ENCODE assay signal across 1 cellular context in the genomic region with DNA sequence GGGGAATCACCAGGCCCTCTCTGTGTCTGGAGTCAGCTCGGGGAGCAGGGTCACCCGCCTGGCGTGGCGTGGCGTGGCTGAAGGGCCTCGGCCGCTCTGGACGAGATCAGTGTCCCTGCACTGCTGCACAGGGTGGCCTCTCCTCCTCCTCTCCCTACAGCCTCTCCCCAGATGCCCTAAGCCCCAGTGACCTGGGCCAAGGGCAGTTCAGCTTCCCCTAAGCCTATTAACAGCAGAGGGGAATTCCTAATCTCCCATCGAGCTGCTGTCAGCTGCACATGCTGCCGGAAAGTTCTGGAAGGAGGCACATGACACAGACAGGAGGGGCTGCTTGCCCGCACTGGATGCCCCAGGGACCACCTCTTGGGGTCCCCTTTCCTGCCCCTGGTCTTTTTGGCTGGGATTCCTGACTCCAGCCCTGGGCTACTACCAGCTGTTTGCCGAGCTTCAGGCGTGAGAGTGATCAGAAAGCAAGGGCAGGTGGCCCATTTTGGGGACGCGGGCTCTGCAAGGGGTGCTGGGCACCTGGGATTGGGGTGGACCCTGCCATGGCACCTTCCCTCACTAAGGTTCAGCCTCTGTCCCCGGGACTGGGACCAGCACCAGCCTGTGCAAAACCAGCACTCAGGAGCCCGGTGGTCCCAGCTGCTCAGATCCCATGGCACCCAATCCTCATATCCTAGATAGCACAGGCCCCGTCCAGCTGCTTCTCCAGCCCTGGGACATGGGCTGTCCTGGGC.
TF ChIP-seq lines count a peak whose summit lies in the region.

No MANE protein-coding gene starts in this region.

TF ChIP-seq in HepG2, 621 proteins besides CTCF, POLR2A, EP300 and RAD21 (continued from another document and continues in another):
- TF ChIP-seq, protein P1, sequence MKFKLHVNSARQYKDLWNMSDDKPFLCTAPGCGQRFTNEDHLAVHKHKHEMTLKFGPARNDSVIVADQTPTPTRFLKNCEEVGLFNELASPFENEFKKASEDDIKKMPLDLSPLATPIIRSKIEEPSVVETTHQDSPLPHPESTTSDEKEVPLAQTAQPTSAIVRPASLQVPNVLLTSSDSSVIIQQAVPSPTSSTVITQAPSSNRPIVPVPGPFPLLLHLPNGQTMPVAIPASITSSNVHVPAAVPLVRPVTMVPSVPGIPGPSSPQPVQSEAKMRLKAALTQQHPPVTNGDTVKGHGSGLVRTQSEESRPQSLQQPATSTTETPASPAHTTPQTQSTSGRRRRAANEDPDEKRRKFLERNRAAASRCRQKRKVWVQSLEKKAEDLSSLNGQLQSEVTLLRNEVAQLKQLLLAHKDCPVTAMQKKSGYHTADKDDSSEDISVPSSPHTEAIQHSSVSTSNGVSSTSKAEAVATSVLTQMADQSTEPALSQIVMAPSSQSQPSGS (CRISPR knock-in tag; IDR thresholded peaks at IDR 0.05), result 0 out of 2 replicates have a peak, but pooled peaks have one; percentile 16
- TF ChIP-seq HNRNPLL (IDR thresholded peaks at IDR 0.05; ENCODE audit: low read depth, low read length, poor library complexity, severe bottlenecking), result no peak
- no peak for TF ChIP-seq ZFP37 (CRISPR knock-in tag; IDR thresholded peaks at IDR 0.05; ENCODE audit: borderline replicate concordance)
- TF ChIP-seq HCFC1 (IDR thresholded peaks at IDR 0.05; ENCODE audit: low read depth, low read length), result no peak
- TF ChIP-seq, protein P2, sequence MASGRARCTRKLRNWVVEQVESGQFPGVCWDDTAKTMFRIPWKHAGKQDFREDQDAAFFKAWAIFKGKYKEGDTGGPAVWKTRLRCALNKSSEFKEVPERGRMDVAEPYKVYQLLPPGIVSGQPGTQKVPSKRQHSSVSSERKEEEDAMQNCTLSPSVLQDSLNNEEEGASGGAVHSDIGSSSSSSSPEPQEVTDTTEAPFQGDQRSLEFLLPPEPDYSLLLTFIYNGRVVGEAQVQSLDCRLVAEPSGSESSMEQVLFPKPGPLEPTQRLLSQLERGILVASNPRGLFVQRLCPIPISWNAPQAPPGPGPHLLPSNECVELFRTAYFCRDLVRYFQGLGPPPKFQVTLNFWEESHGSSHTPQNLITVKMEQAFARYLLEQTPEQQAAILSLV (CRISPR knock-in tag; IDR thresholded peaks at IDR 0.05; ENCODE audit: borderline replicate concordance), result peak; percentile 66; the same call in 1 of the 2 replicates
- TF ChIP-seq TFAP4 (IDR thresholded peaks at IDR 0.05; ENCODE audit: borderline replicate concordance, low read depth), result no peak
- no peak for TF ChIP-seq ONECUT2 (CRISPR knock-in tag; IDR thresholded peaks at IDR 0.05)
- TF ChIP-seq, protein P3, sequence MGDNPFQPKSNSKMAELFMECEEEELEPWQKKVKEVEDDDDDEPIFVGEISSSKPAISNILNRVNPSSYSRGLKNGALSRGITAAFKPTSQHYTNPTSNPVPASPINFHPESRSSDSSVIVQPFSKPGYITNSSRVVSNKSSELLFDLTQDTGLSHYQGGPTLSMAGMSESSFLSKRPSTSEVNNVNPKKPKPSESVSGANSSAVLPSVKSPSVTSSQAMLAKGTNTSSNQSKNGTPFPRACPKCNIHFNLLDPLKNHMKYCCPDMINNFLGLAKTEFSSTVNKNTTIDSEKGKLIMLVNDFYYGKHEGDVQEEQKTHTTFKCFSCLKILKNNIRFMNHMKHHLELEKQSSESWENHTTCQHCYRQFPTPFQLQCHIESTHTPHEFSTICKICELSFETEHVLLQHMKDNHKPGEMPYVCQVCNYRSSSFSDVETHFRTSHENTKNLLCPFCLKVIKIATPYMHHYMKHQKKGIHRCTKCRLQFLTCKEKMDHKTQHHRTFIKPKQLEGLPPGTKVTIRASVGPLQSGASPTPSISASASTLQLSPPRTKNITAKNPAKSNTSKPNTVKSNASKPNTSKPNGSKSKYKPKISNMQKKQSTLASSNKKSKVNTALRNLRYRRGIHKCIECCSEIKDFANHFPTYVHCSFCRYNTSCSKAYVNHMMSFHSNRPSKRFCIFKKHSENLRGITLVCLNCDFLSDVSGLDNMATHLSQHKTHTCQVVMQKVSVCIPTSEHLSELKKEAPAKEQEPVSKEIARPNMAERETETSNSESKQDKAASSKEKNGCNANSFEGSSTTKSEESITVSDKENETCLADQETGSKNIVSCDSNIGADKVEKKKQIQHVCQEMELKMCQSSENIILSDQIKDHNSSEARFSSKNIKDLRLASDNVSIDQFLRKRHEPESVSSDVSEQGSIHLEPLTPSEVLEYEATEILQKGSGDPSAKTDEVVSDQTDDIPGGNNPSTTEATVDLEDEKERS (CRISPR knock-in tag; IDR thresholded peaks at IDR 0.05), result peak; percentile 42; the same call in 1 of the 2 replicates
- TF ChIP-seq, protein P4, sequence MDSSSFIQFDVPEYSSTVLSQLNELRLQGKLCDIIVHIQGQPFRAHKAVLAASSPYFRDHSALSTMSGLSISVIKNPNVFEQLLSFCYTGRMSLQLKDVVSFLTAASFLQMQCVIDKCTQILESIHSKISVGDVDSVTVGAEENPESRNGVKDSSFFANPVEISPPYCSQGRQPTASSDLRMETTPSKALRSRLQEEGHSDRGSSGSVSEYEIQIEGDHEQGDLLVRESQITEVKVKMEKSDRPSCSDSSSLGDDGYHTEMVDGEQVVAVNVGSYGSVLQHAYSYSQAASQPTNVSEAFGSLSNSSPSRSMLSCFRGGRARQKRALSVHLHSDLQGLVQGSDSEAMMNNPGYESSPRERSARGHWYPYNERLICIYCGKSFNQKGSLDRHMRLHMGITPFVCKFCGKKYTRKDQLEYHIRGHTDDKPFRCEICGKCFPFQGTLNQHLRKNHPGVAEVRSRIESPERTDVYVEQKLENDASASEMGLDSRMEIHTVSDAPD (CRISPR knock-in tag; IDR thresholded peaks at IDR 0.05), result no peak
- no peak for TF ChIP-seq ZNF670 (CRISPR knock-in tag; IDR thresholded peaks at IDR 0.05; ENCODE audit: borderline replicate concordance)
- no peak for TF ChIP-seq HMG20B (CRISPR knock-in tag; conservative IDR thresholded peaks at IDR 0.05)
- TF ChIP-seq CSRNP1 (CRISPR knock-in tag; IDR thresholded peaks at IDR 0.05), result 0 out of 2 replicates have a peak, but pooled peaks have one; percentile 38
- peak; percentile 99 for TF ChIP-seq RXRB (CRISPR knock-in tag; IDR thresholded peaks at IDR 0.05; ENCODE audit: borderline replicate concordance)
- TF ChIP-seq ZKSCAN5 (CRISPR knock-in tag; IDR thresholded peaks at IDR 0.05), result no peak
- no peak for TF ChIP-seq TMF1 (CRISPR knock-in tag; IDR thresholded peaks at IDR 0.05; ENCODE audit: low read depth)
- TF ChIP-seq RBM39 (IDR thresholded peaks at IDR 0.05; ENCODE audit: low read depth, low read length, poor library complexity, severe bottlenecking), result no peak
- TF ChIP-seq, protein P5, sequence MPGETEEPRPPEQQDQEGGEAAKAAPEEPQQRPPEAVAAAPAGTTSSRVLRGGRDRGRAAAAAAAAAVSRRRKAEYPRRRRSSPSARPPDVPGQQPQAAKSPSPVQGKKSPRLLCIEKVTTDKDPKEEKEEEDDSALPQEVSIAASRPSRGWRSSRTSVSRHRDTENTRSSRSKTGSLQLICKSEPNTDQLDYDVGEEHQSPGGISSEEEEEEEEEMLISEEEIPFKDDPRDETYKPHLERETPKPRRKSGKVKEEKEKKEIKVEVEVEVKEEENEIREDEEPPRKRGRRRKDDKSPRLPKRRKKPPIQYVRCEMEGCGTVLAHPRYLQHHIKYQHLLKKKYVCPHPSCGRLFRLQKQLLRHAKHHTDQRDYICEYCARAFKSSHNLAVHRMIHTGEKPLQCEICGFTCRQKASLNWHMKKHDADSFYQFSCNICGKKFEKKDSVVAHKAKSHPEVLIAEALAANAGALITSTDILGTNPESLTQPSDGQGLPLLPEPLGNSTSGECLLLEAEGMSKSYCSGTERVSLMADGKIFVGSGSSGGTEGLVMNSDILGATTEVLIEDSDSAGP (CRISPR knock-in tag; IDR thresholded peaks at IDR 0.05; ENCODE audit: borderline replicate concordance), result peak; percentile 50; the same call in 1 of the 2 replicates
- TF ChIP-seq, protein P6, sequence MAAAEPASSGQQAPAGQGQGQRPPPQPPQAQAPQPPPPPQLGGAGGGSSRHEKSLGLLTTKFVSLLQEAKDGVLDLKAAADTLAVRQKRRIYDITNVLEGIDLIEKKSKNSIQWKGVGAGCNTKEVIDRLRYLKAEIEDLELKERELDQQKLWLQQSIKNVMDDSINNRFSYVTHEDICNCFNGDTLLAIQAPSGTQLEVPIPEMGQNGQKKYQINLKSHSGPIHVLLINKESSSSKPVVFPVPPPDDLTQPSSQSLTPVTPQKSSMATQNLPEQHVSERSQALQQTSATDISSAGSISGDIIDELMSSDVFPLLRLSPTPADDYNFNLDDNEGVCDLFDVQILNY (CRISPR knock-in tag; conservative IDR thresholded peaks at IDR 0.05), result no peak
- TF ChIP-seq CERS6 (CRISPR knock-in tag; IDR thresholded peaks at IDR 0.05), result no peak
- no peak for TF ChIP-seq MED13 (CRISPR knock-in tag; IDR thresholded peaks at IDR 0.05)
- TF ChIP-seq KMT2A (CRISPR knock-in tag; IDR thresholded peaks at IDR 0.05), result no peak
- no peak for TF ChIP-seq POLR2AphosphoS2 (IDR thresholded peaks at IDR 0.05; ENCODE audit: low read depth, low read length)
- TF ChIP-seq ZNF570 (CRISPR knock-in tag; IDR thresholded peaks at IDR 0.05; ENCODE audit: borderline replicate concordance), result no peak
- TF ChIP-seq STAT5B (CRISPR knock-in tag; IDR thresholded peaks at IDR 0.05), result no peak
- no peak for TF ChIP-seq XBP1 (CRISPR knock-in tag; IDR thresholded peaks at IDR 0.05)
- no peak for TF ChIP-seq ZNF605 (CRISPR knock-in tag; IDR thresholded peaks at IDR 0.05)
- no peak for TF ChIP-seq SIN3A (IDR thresholded peaks at IDR 0.05; ENCODE audit: borderline replicate concordance, low read depth, low read length)
- no peak for TF ChIP-seq KLF9 (CRISPR knock-in tag; IDR thresholded peaks at IDR 0.05; ENCODE audit: low read depth)
- TF ChIP-seq, protein P7, sequence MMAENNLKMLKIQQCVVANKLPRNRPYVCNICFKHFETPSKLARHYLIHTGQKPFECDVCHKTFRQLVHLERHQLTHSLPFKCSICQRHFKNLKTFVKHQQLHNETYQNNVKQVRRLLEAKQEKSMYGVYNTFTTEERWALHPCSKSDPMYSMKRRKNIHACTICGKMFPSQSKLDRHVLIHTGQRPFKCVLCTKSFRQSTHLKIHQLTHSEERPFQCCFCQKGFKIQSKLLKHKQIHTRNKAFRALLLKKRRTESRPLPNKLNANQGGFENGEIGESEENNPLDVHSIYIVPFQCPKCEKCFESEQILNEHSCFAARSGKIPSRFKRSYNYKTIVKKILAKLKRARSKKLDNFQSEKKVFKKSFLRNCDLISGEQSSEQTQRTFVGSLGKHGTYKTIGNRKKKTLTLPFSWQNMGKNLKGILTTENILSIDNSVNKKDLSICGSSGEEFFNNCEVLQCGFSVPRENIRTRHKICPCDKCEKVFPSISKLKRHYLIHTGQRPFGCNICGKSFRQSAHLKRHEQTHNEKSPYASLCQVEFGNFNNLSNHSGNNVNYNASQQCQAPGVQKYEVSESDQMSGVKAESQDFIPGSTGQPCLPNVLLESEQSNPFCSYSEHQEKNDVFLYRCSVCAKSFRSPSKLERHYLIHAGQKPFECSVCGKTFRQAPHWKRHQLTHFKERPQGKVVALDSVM (CRISPR knock-in tag; IDR thresholded peaks at IDR 0.05), result no peak; the same call in 1 of the 2 replicates
- TF ChIP-seq PCBP2 (optimal IDR thresholded peaks at IDR 0.05; ENCODE audit: low read depth, low read length, poor library complexity, severe bottlenecking), result no peak
- no peak for TF ChIP-seq ZMYM2 (CRISPR knock-in tag; IDR thresholded peaks at IDR 0.05)
- TF ChIP-seq EEA1 (CRISPR knock-in tag; IDR thresholded peaks at IDR 0.05; ENCODE audit: borderline replicate concordance), result no peak
- TF ChIP-seq CHCHD3 (CRISPR knock-in tag; IDR thresholded peaks at IDR 0.05), result no peak
- TF ChIP-seq GTF2F1 (IDR thresholded peaks at IDR 0.05; ENCODE audit: low read length), result no peak
- no peak for TF ChIP-seq ZFYVE20 (CRISPR knock-in tag; IDR thresholded peaks at IDR 0.05; ENCODE audit: borderline replicate concordance, low read depth)
- no peak for TF ChIP-seq TEAD2 (CRISPR knock-in tag; IDR thresholded peaks at IDR 0.05)
- peak; percentile 90 for TF ChIP-seq RXRA (CRISPR knock-in tag; IDR thresholded peaks at IDR 0.05)
- no peak for TF ChIP-seq ZNF773 (CRISPR knock-in tag; IDR thresholded peaks at IDR 0.05; ENCODE audit: borderline replicate concordance)
- TF ChIP-seq ZNF652 (CRISPR knock-in tag; IDR thresholded peaks at IDR 0.05; ENCODE audit: borderline replicate concordance, low read depth), result no peak
- TF ChIP-seq ZNF878 (CRISPR knock-in tag; IDR thresholded peaks at IDR 0.05), result no peak
- TF ChIP-seq ZNF782 (CRISPR knock-in tag; IDR thresholded peaks at IDR 0.05; ENCODE audit: borderline replicate concordance), result peak; percentile 35; the same call in 1 of the 2 replicates
- no peak for TF ChIP-seq FLYWCH1 (CRISPR knock-in tag; IDR thresholded peaks at IDR 0.05)
- TF ChIP-seq ZBTB26 (CRISPR knock-in tag; IDR thresholded peaks at IDR 0.05; ENCODE audit: borderline replicate concordance), result no peak
- no peak for TF ChIP-seq PAF1 (CRISPR knock-in tag; IDR thresholded peaks at IDR 0.05)
- TF ChIP-seq ZNF563 (CRISPR knock-in tag; IDR thresholded peaks at IDR 0.05), result 0 out of 2 replicates have a peak, but pooled peaks have one; percentile 8
